In the genomic region with DNA sequence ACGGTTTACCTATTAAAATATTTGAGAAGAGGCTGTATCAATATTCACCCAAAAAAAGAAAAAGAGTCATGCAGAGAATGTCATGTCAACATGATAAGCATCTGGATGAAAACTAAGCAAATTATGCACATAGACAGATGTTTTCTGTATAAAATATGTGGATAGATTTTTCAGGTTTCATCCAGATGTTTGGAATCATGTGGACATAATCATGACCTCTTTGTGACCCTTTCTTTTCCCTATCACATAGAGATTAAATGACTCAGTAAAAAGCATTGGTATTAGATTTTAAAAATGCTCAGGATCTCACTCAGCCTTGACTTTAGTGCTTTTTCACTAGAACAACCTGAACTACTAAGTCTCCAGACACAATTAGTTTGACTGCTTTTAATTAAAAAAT, we compare ENCODE assay signal across 25 cellular contexts.
"Had no signal": no experiment of that assay in that cellular context is flagged by ENCODE, and none has a peak within 500 bp of the region (broad histone marks: within the 10 kb centered on the region; RNA-seq: fewer than 3 reads in every experiment).

No MANE protein-coding gene starts in this region.

- ATAC-seq: activated CD4-positive, alpha-beta T cell treated with anti-CD3 and anti-CD28 coated beads for 36 hours; activated T-helper 17 cell treated with anti-CD3 and anti-CD28 coated beads, Interleukin-2, amount 50 U/mL, for 72 hours; K562; Right ventricle myocardium inferior had no signal

- H3K27me3 ChIP-seq: brain microvascular endothelial cell, cardiac muscle cell had no signal

- FAIRE-seq: K562 had no signal

- H3K36me3 ChIP-seq: brain microvascular endothelial cell, cardiac muscle cell had no signal

- H3K4me2 ChIP-seq: SK-N-SH had no signal

- H3K9ac ChIP-seq: SK-N-SH had no signal

- H3K27ac ChIP-seq: brain microvascular endothelial cell, cardiac muscle cell, VCaP had no signal

- H3K9me3 ChIP-seq: SK-N-SH had no signal

- DNase-seq: activated CD4-positive, alpha-beta memory T cell treated with anti-CD3 and anti-CD28 coated beads, Interleukin-2, amount 10 ng/mL, durations not matched to agents 7 days and 5 days; activated CD4-positive, alpha-beta T cell treated with anti-CD3 and anti-CD28 coated beads for 36 hours; activated CD4-positive, alpha-beta T cell treated with anti-CD3 and anti-CD28 coated beads, Interleukin-2, amount 50 U/mL, for 1 hour; activated gamma-delta T cell; activated naive CD4-positive, alpha-beta T cell treated with anti-CD3 and anti-CD28 coated beads for 36 hours; activated T-cell treated with anti-CD3 and anti-CD28 coated beads for 4 hours; activated T-cell treated with anti-CD3 and anti-CD28 coated beads, Interleukin-2, amount 50 U/mL, for 48 hours; brain microvascular endothelial cell; Karpas-422; MM.1S; NCI-H1105 treated with DMSO at 0.1 percent for 48 hours; NCI-H1436 treated with DMSO at 0.1 percent for 48 hours; NCI-H187; NCI-H2081; NCI-H226; NCI-H526; NCI-H774; RPMI8226; SK-N-SH; T-helper 1 cell had no signal

- H3K4me3 ChIP-seq: cardiac muscle cell, K562 had no signal
